24 cellular contexts compared by ENCODE assay signal in genomic region chr7:132185150-132185549, GRCh38.
"Had no signal": no experiment of that assay in that cellular context is flagged by ENCODE, and none has a peak within 500 bp of the region (broad histone marks: within the 10 kb centered on the region; RNA-seq: fewer than 3 reads in every experiment).

No MANE protein-coding gene starts in this region.

- H3K4me2 ChIP-seq: neural progenitor cell, smooth muscle cell had no signal

- H2AFZ ChIP-seq: neural progenitor cell had no signal

- H3K9ac ChIP-seq: neural progenitor cell had no signal

- DNase-seq: naive thymus-derived CD4-positive, alpha-beta T cell; natural killer cell; nucleus accumbens; pancreas; psoas muscle; right cardiac atrium; right lobe of liver; stimulated activated CD4-positive, alpha-beta T cell treated with anti-CD3 and anti-CD28 coated beads, Interleukin-15, amount 100 ng/mL, for 24 hours; stimulated activated CD4-positive, alpha-beta T cell treated with anti-CD3 and anti-CD28 coated beads, Interleukin-2, amount 100 ng/mL, for 24 hours; stimulated activated CD4-positive, alpha-beta T cell treated with anti-CD3 and anti-CD28 coated beads, Interleukin-2, amount 100 ng/mL, for 48 hours; stimulated activated CD4-positive, alpha-beta T cell treated with anti-CD3 and anti-CD28 coated beads, Interleukin-4, amount 100 ng/mL, for 24 hours; stimulated activated naive B cell treated with anti-CD40 and anti-IgM and Interleukin-4, amounts not matched to agents 10 μg/mL and 1 μg/mL and 100 μg/mL, for 72 hours; stimulated activated naive CD4-positive, alpha-beta T cell treated with Interleukin-2 at 50 U/mL for 16 hours; stomach; thyroid gland; trophoblast cell; upper lobe of right lung; uterus had no signal

- H3K27me3 ChIP-seq: neural progenitor cell, neutrophil, pancreas, right lobe of liver, stomach, thyroid gland, tibial nerve, upper lobe of right lung, uterus had no signal

- H3K9me3 ChIP-seq: right lobe of liver, thyroid gland had no signal

- H3K4me1 ChIP-seq: pancreas, psoas muscle, right lobe of liver, stomach, thyroid gland, tibial nerve, upper lobe of right lung, uterus had no signal

- ATAC-seq: naive thymus-derived CD4-positive, alpha-beta T cell; natural killer cell; pancreas; psoas muscle; right cardiac atrium; right lobe of liver; stimulated activated naive B cell treated with anti-CD40 and anti-IgM and Interleukin-4, amounts not matched to agents 10 μg/mL and 1 μg/mL and 100 μg/mL, for 72 hours; upper lobe of right lung had no signal

- H3K4me3 ChIP-seq: neural progenitor cell, pancreas, psoas muscle, right lobe of liver, skin epidermis, smooth muscle cell, stomach, thoracic aorta, thyroid gland, tibial nerve, upper lobe of right lung, uterus had no signal

- H3K27ac ChIP-seq: neural progenitor cell, neutrophil, pancreas, psoas muscle, right lobe of liver, skin epidermis, stomach, thoracic aorta, thyroid gland, tibial nerve, upper lobe of right lung, uterus had no signal

- FAIRE-seq: pancreas had no signal

- H3K36me3 ChIP-seq: neural progenitor cell, neutrophil, pancreas, right lobe of liver, thyroid gland, upper lobe of right lung, uterus had no signal
